Comparison of ENCODE assay signal across 8 cellular contexts in genomic region chr1:16440150-16440479, GRCh38. TPM values are rescaled to one million over a fixed set of nuclear protein-coding genes. Genes with fewer than 3 reads are reported as not detected.
DNase-seq lines count a peak whose midpoint lies in the region; ATAC-seq and TF ChIP-seq lines count a peak whose summit lies in the region.

No MANE protein-coding gene starts in this region.

- no peaks in the 10 kb centered on the region for H3K27me3 Mint-ChIP-seq in dendritic cell treated with granulocyte-macrophage colony-stimulating factor and Interleukin-4, amounts not matched to agents 40 ng/mL and 50 ng/mL, for 4 days
- H3K27me3 Mint-ChIP-seq in natural killer cell (ENCODE audit: low read depth in 2 of 2), result no peaks in the 10 kb centered on the region

- intact Hi-C loops in dendritic cell treated with granulocyte-macrophage colony-stimulating factor and Interleukin-4, amounts not matched to agents 40 ng/mL and 50 ng/mL, for 4 days (cut with micrococcal nuclease), result loop anchor here (5.0 kb wide), 2 partner anchors 57 to 73 kb away; partner anchors contain the start of gene SZRD1
- intact Hi-C loops in natural killer cell (cut with micrococcal nuclease), result loop anchor here (1.0 to 5.0 kb wide), 2 partner anchors 57 to 73 kb away; partner anchors contain the start of gene SZRD1

- peak overlapping the region; percentile 95 for H3K27ac Mint-ChIP-seq in dendritic cell treated with granulocyte-macrophage colony-stimulating factor and Interleukin-4, amounts not matched to agents 40 ng/mL and 50 ng/mL, for 4 days
- peak overlapping the region; percentile 94 to 96 for H3K27ac Mint-ChIP-seq in natural killer cell

- peaks cover 47% of the 10 kb centered on the region for H3K36me3 Mint-ChIP-seq in dendritic cell treated with granulocyte-macrophage colony-stimulating factor and Interleukin-4, amounts not matched to agents 40 ng/mL and 50 ng/mL, for 4 days (ENCODE audit: low read depth)
- H3K36me3 Mint-ChIP-seq in natural killer cell, result no peaks in the 10 kb centered on the region

- H3K9me3 Mint-ChIP-seq in dendritic cell treated with granulocyte-macrophage colony-stimulating factor and Interleukin-4, amounts not matched to agents 40 ng/mL and 50 ng/mL, for 4 days, result no peaks in the 10 kb centered on the region
- H3K9me3 Mint-ChIP-seq in natural killer cell, result no peaks in the 10 kb centered on the region

- ATAC-seq in natural killer cell, result peak; percentile 1 to 9 (median 1)

- no peak for TF ChIP-seq CTCF in natural killer cell (IDR thresholded peaks at IDR 0.05)

- peaks cover 58% of the 10 kb centered on the region for H3K4me1 Mint-ChIP-seq in dendritic cell treated with granulocyte-macrophage colony-stimulating factor and Interleukin-4, amounts not matched to agents 40 ng/mL and 50 ng/mL, for 4 days (ENCODE audit: low read depth)
- peaks cover 18 to 29% of the 10 kb centered on the region in 2 donors for H3K4me1 Mint-ChIP-seq in natural killer cell

- peak; percentile 8 for DNase-seq in stimulated activated CD4-positive, alpha-beta T cell treated with anti-CD3 and anti-CD28 coated beads, Interleukin-1b, Interleukin-23, amount 100 ng/mL, for 48 hours
- DNase-seq in stimulated activated CD4-positive, alpha-beta T cell treated with anti-CD3 and anti-CD28 coated beads, Interleukin-2, amount 100 ng/mL, for 24 hours, result no peak
- DNase-seq in LHCN-M2 (ENCODE audit: low read depth) (peak; percentile 16), natural killer cell (no peak), mesenteric fat pad (ENCODE audit: low spot score) (no peak), GM03348 (ENCODE audit: low spot score) (no peak), DMS153 treated with DMSO at 0.1 percent for 48 hours (lab: John Stamatoyannopoulos, UW; ENCODE audit: unreplicated experiment) (no peak)

- peak overlapping the region; percentile 88 for H3K4me3 Mint-ChIP-seq in dendritic cell treated with granulocyte-macrophage colony-stimulating factor and Interleukin-4, amounts not matched to agents 40 ng/mL and 50 ng/mL, for 4 days
- peak overlapping the region; percentile 92 for H3K4me3 Mint-ChIP-seq in natural killer cell

RNA-seq across cellular contexts. Expression of gene NECAP2, which starts 0.4 kb away (rescaled TPM):
- total RNA-seq in LHCN-M2 (2014; rRNA removed) (51.9 and 52.4 TPM in 2 replicates), natural killer cell (10 to 100 TPM; 62.1 to 73.1 (median 73.0) TPM), mesenteric fat pad (49.7 TPM)
- polyA plus RNA-seq in LHCN-M2 (2012), result 64.7 TPM

RNA-seq across cellular contexts. Expression of gene SPATA21, which starts 2.9 kb away (rescaled TPM):
- total RNA-seq in LHCN-M2 (2014; rRNA removed) (not detected in 2 replicates), natural killer cell (under 1 TPM; 0.35 to 0.55 (median 0.36) TPM), mesenteric fat pad (not detected)
- 0.05 TPM for polyA plus RNA-seq in LHCN-M2 (2012)

Comparison
In these comparisons a context has a peak if more than half of its experiments do, and no peak if none do; other contexts are left out.
1. DNase-seq: peak in stimulated activated CD4-positive, alpha-beta T cell treated with anti-CD3 and anti-CD28 coated beads, Interleukin-1b, Interleukin-23, amount 100 ng/mL, for 48 hours (single experiment) and LHCN-M2 (single experiment); none in stimulated activated CD4-positive, alpha-beta T cell treated with anti-CD3 and anti-CD28 coated beads, Interleukin-2, amount 100 ng/mL, for 24 hours (0 of 2), natural killer cell (single experiment), mesenteric fat pad (single experiment), GM03348 (single experiment) and DMS153 treated with DMSO at 0.1 percent for 48 hours (single experiment).